Comparison of ENCODE assay signal across 8 cellular contexts in genomic region chr2:21372654-21373053, GRCh38.
DNase-seq lines count a peak whose midpoint lies in the region; ATAC-seq and TF ChIP-seq lines count a peak whose summit lies in the region.

No MANE protein-coding gene starts in this region.

- no peaks in the 10 kb centered on the region for H3F3A ChIP-seq in smooth muscle cell (ENCODE audit: low read depth)

- no peaks in the 10 kb centered on the region for H3K27me3 ChIP-seq in endodermal cell (ENCODE audit: control insufficient read depth, insufficient read depth, low read length, poor library complexity, severe bottlenecking)
- peaks cover 2% of the 10 kb centered on the region for H3K27me3 ChIP-seq in smooth muscle cell (ENCODE audit: low read depth)

- CTCF ChIA-PET in activated naive CD4-positive, alpha-beta T cell treated with anti-CD3 and anti-CD28 coated beads for 36 hours (lab: Charles Lee), result interaction anchor here (0.5 kb wide), 1 partner anchor 135 kb away, joined by 3 read pairs; no protein-coding TSS in a partner anchor
- CTCF ChIA-PET in activated naive CD4-positive, alpha-beta T cell treated with anti-CD3 and anti-CD28 coated beads, Interleukin-2, amount 10 ng/mL, durations not matched to agents 7 days and 5 days (lab: Charles Lee), result interaction anchor here (1.2 kb wide), 1 partner anchor 9 kb away, joined by 3 read pairs; no protein-coding TSS in a partner anchor

- H3K4me3 ChIP-seq in endodermal cell (ENCODE audit: low read length) (no peak overlapping the region), smooth muscle cell (no peak overlapping the region)

- no peak overlapping the region for H3K27ac ChIP-seq in endodermal cell (ENCODE audit: low read depth, low read length)
- H3K27ac ChIP-seq in smooth muscle cell (ENCODE audit: low read depth), result no peak overlapping the region

- no peaks in the 10 kb centered on the region for H3K36me3 Mint-ChIP-seq in activated naive CD4-positive, alpha-beta T cell treated with anti-CD3 and anti-CD28 coated beads for 36 hours (ENCODE audit: low read depth)
- no peaks in the 10 kb centered on the region for H3K36me3 Mint-ChIP-seq in activated naive CD4-positive, alpha-beta T cell treated with anti-CD3 and anti-CD28 coated beads, Interleukin-2, amount 10 ng/mL, durations not matched to agents 7 days and 5 days
- no peaks in the 10 kb centered on the region for H3K36me3 Mint-ChIP-seq in endodermal cell (ENCODE audit: low read depth)

- H3K4me1 Mint-ChIP-seq in activated naive CD4-positive, alpha-beta T cell treated with anti-CD3 and anti-CD28 coated beads for 36 hours (ENCODE audit: low read depth), result no peaks in the 10 kb centered on the region
- no peaks in the 10 kb centered on the region for H3K4me1 Mint-ChIP-seq in activated naive CD4-positive, alpha-beta T cell treated with anti-CD3 and anti-CD28 coated beads, Interleukin-2, amount 10 ng/mL, durations not matched to agents 7 days and 5 days
- H3K4me1 Mint-ChIP-seq in endodermal cell, result peaks cover 21% of the 10 kb centered on the region

- H3K27me3 Mint-ChIP-seq in activated naive CD4-positive, alpha-beta T cell treated with anti-CD3 and anti-CD28 coated beads for 36 hours (ENCODE audit: low read depth), result no peaks in the 10 kb centered on the region
- H3K27me3 Mint-ChIP-seq in activated naive CD4-positive, alpha-beta T cell treated with anti-CD3 and anti-CD28 coated beads, Interleukin-2, amount 10 ng/mL, durations not matched to agents 7 days and 5 days, result no peaks in the 10 kb centered on the region
- no peaks in the 10 kb centered on the region for H3K27me3 Mint-ChIP-seq in endodermal cell (ENCODE audit: insufficient read depth)

- H3K27ac Mint-ChIP-seq in activated naive CD4-positive, alpha-beta T cell treated with anti-CD3 and anti-CD28 coated beads for 36 hours, result no peak overlapping the region
- H3K27ac Mint-ChIP-seq in activated naive CD4-positive, alpha-beta T cell treated with anti-CD3 and anti-CD28 coated beads, Interleukin-2, amount 10 ng/mL, durations not matched to agents 7 days and 5 days, result no peak overlapping the region
- H3K27ac Mint-ChIP-seq in endodermal cell, result no peak overlapping the region

- intact Hi-C loops in activated naive CD4-positive, alpha-beta T cell treated with anti-CD3 and anti-CD28 coated beads for 36 hours (cut with micrococcal nuclease), result no loop called here

- peak; percentile 6 for DNase-seq in activated naive CD4-positive, alpha-beta T cell treated with anti-CD3 and anti-CD28 coated beads for 36 hours
- no peak for DNase-seq in activated naive CD4-positive, alpha-beta T cell treated with anti-CD3 and anti-CD28 coated beads, Interleukin-2, amount 10 ng/mL, durations not matched to agents 7 days and 5 days
- DNase-seq in NCI-H1048 (lab: John Stamatoyannopoulos, UW) (peak; percentile 39), endodermal cell (peak; percentile 84), smooth muscle cell (lab: John Stamatoyannopoulos, UW; ENCODE audit: unreplicated experiment) (no peak), dedifferentiated amniotic fluid mesenchymal stem cell (ENCODE audit: extremely low spot score) (no peak)
- DNase-seq in stimulated activated CD4-positive, alpha-beta T cell treated with anti-CD3 and anti-CD28 coated beads, Interleukin-2, amount 100 ng/mL, for 48 hours, result no peak

- H2AFZ ChIP-seq in smooth muscle cell (ENCODE audit: low read depth), result no peak overlapping the region

- no peaks in the 10 kb centered on the region for H3K79me2 ChIP-seq in smooth muscle cell (ENCODE audit: low read depth)

- no peak overlapping the region for H3K4me2 ChIP-seq in smooth muscle cell

- H3K9ac ChIP-seq in endodermal cell (ENCODE audit: extremely low read depth, low read length, poor library complexity, severe bottlenecking) (no peak overlapping the region), smooth muscle cell (ENCODE audit: low read depth) (no peak overlapping the region)

- peaks cover 15% of the 10 kb centered on the region for H3K4me1 ChIP-seq in endodermal cell (ENCODE audit: control insufficient read depth, insufficient read depth, low read length)
- peaks cover 17% of the 10 kb centered on the region for H3K4me1 ChIP-seq in smooth muscle cell (ENCODE audit: low read depth)

- no peaks in the 10 kb centered on the region for H3K9me3 Mint-ChIP-seq in activated naive CD4-positive, alpha-beta T cell treated with anti-CD3 and anti-CD28 coated beads for 36 hours
- no peaks in the 10 kb centered on the region for H3K9me3 Mint-ChIP-seq in activated naive CD4-positive, alpha-beta T cell treated with anti-CD3 and anti-CD28 coated beads, Interleukin-2, amount 10 ng/mL, durations not matched to agents 7 days and 5 days
- H3K9me3 Mint-ChIP-seq in endodermal cell, result peaks cover 4% of the 10 kb centered on the region

- no peak overlapping the region for H3K4me3 Mint-ChIP-seq in activated naive CD4-positive, alpha-beta T cell treated with anti-CD3 and anti-CD28 coated beads for 36 hours
- no peak overlapping the region for H3K4me3 Mint-ChIP-seq in activated naive CD4-positive, alpha-beta T cell treated with anti-CD3 and anti-CD28 coated beads, Interleukin-2, amount 10 ng/mL, durations not matched to agents 7 days and 5 days
- no peak overlapping the region for H3K4me3 Mint-ChIP-seq in endodermal cell

- H4K20me1 ChIP-seq in smooth muscle cell (ENCODE audit: low read depth), result no peaks in the 10 kb centered on the region

- no peaks in the 10 kb centered on the region for H3K36me3 ChIP-seq in endodermal cell (ENCODE audit: control insufficient read depth, insufficient read depth, low read length)
- H3K36me3 ChIP-seq in smooth muscle cell (ENCODE audit: low read depth), result no peaks in the 10 kb centered on the region

- H3K9me3 ChIP-seq in endodermal cell (ENCODE audit: control insufficient read depth, low read length) (peaks cover 4% of the 10 kb centered on the region), smooth muscle cell (replicated peaks; ENCODE audit: low read depth) (no peaks in the 10 kb centered on the region)

- ATAC-seq in GM19324 (IDR thresholded peaks at IDR 0.05; ENCODE audit: low FRiP score, unreplicated experiment), result no peak

- WGBS in endodermal cell (ENCODE audit: insufficient coverage in 1 of 2, insufficient read length in 1 of 2), 2 experiments, result 65 to 78% methylated on average over 2 of the region's 2 CpGs
- 46% methylated on average over 2 of the region's 2 CpGs for WGBS in smooth muscle cell (ENCODE audit: low lambda C conversion rate)

- peak; percentile 90 for TF ChIP-seq CTCF in endodermal cell (conservative IDR thresholded peaks at IDR 0.05)
- peak; percentile 50 for TF ChIP-seq CTCF in smooth muscle cell (IDR thresholded peaks at IDR 0.05; ENCODE audit: borderline replicate concordance, insufficient read depth, poor library complexity, severe bottlenecking)

Comparison
In these comparisons a context has a peak if more than half of its experiments do, and no peak if none do; other contexts are left out.
1. DNase-seq: peak in activated naive CD4-positive, alpha-beta T cell treated with anti-CD3 and anti-CD28 coated beads for 36 hours (single experiment), NCI-H1048 (single experiment) and endodermal cell (single experiment); none in activated naive CD4-positive, alpha-beta T cell treated with anti-CD3 and anti-CD28 coated beads, Interleukin-2, amount 10 ng/mL, durations not matched to agents 7 days and 5 days (single experiment), smooth muscle cell (single experiment), dedifferentiated amniotic fluid mesenchymal stem cell (single experiment) and stimulated activated CD4-positive, alpha-beta T cell treated with anti-CD3 and anti-CD28 coated beads, Interleukin-2, amount 100 ng/mL, for 48 hours (0 of 2).